In the genomic region with DNA sequence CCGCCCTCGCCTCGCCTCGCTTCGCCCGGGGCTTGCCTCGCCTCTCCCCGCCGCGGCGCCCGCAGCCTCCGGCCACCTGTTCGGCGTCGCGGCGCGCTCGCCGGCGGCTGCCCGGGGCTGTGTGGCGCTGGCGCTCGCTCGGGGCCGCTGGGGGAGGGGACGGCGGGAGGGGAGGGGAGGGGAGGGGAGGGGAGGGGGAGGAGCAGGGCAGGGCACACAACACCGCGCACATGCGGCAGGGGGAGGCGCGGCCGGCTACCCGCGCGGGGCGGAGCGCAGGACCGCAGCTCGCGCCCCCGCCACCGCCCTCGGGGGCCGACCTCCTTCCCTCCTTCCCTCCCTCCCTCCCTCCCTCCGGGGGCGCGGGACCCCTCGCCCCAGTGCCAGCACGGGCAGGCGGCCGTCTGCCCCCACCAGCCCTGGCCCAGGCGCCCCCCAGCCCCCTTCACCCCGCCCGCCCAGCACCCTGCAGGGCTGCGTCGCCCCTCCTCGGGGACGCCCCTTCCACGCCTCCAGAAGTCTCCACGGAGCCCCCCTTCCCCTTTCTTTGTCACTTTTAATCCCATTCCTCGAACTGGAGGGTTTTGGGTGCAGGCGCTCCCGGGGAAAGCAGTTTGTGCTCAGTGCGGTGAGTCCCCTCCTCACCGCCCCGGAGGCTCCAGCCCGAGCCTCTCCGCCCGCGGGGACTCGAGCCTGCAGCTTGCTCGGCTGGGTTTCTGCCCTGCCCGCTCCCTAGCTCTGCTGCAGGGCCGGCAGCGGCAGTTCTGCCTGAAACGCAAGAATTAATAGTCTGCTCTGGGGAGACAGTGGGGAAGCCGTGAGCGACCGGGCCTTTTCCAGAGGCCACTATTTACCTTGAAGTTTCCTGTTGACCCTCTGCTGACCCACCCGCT, we compare ENCODE assay signal across 8 cellular contexts. TPM values are rescaled to one million over a fixed set of nuclear protein-coding genes. Genes with fewer than 3 reads are reported as not detected.
DNase-seq lines count a peak whose midpoint lies in the region; ATAC-seq and TF ChIP-seq lines count a peak whose summit lies in the region.

PARD3 (minus strand) TSS at position 123 of the 893 bp plus-strand sequence. CDS start 301 bp downstream, outside the sequence.

- H3K27me3 ChIP-seq in osteoblast (ENCODE audit: insufficient read depth, low read length): no peaks in the 10 kb centered on the region

- intact Hi-C loops in head of caudate nucleus (cut with DNase I): no loop called here

- H3K4me1 Mint-ChIP-seq in activated naive CD8-positive, alpha-beta T cell (ENCODE audit: low read depth): peaks cover 7% of the 10 kb centered on the region

- ATAC-seq in GM21423 (IDR thresholded peaks at IDR 0.05; ENCODE audit: unreplicated experiment) (peak; percentile 56), HG02970 (IDR thresholded peaks at IDR 0.05; ENCODE audit: low FRiP score, unreplicated experiment) (no peak)

- H3K36me3 Mint-ChIP-seq in activated naive CD8-positive, alpha-beta T cell: no peaks in the 10 kb centered on the region

- H3K9me3 ChIP-seq in osteoblast (ENCODE audit: low read depth, low read length): no peaks in the 10 kb centered on the region

- TF ChIP-seq CTCF in osteoblast (IDR thresholded peaks at IDR 0.05; ENCODE audit: extremely low read depth, low read depth, low read length): no peak

- peaks cover 31% of the 10 kb centered on the region for H3K79me2 ChIP-seq in osteoblast (ENCODE audit: insufficient read depth, low read length)

- no peak within 1 kb of the TSS for H3K27ac Mint-ChIP-seq in activated naive CD8-positive, alpha-beta T cell

- DNase-seq in DMS53 treated with DMSO at 0.1 percent for 48 hours (lab: John Stamatoyannopoulos, UW; ENCODE audit: unreplicated experiment) (peak; percentile 49), NCI-H1105 (lab: John Stamatoyannopoulos, UW) (peak; percentile 42), head of caudate nucleus (peak in 37 of 42 donors; percentile 21 to 73 (median 54)), osteoblast (ENCODE audit: insufficient read length, low spot score, missing footprints) (peak; percentile 96)
- no peak for DNase-seq in activated CD4-positive, CD25-positive, alpha-beta regulatory T cell treated with anti-CD3 and anti-CD28 coated beads, Interleukin-2, amount 50 U/mL, for 72 hours

- H4K20me1 ChIP-seq in osteoblast (ENCODE audit: insufficient read depth, low read length): peaks cover 26% of the 10 kb centered on the region

- H3K4me1 ChIP-seq in osteoblast (ENCODE audit: insufficient read depth, low read length): peaks cover 18% of the 10 kb centered on the region

- peak within 1 kb of the TSS; percentile 45 for H3K27ac ChIP-seq in osteoblast (ENCODE audit: low read depth, low read length)

- peak within 1 kb of the TSS; percentile 81 for H3K4me3 ChIP-seq in osteoblast (ENCODE audit: insufficient read depth, low read length)

- peak within 1 kb of the TSS; percentile 76 for H3K4me3 Mint-ChIP-seq in activated naive CD8-positive, alpha-beta T cell

- H3K27me3 Mint-ChIP-seq in activated naive CD8-positive, alpha-beta T cell: peaks cover 37% of the 10 kb centered on the region

- H3K9me3 Mint-ChIP-seq in activated naive CD8-positive, alpha-beta T cell (ENCODE audit: low read depth): no peaks in the 10 kb centered on the region

- no peaks in the 10 kb centered on the region for H3K36me3 ChIP-seq in osteoblast (ENCODE audit: insufficient read depth, low read length)

- H3K4me2 ChIP-seq in osteoblast (ENCODE audit: insufficient read depth, low read length): peak within 1 kb of the TSS; percentile 87

- H2AFZ ChIP-seq in osteoblast (ENCODE audit: low read length): peak within 1 kb of the TSS; percentile 82

RNA-seq across cellular contexts. Expression of gene PARD3, which starts in this region (rescaled TPM):
- 69.2 and 71.7 TPM in 2 replicates for total RNA-seq in osteoblast
